In the genomic region with DNA sequence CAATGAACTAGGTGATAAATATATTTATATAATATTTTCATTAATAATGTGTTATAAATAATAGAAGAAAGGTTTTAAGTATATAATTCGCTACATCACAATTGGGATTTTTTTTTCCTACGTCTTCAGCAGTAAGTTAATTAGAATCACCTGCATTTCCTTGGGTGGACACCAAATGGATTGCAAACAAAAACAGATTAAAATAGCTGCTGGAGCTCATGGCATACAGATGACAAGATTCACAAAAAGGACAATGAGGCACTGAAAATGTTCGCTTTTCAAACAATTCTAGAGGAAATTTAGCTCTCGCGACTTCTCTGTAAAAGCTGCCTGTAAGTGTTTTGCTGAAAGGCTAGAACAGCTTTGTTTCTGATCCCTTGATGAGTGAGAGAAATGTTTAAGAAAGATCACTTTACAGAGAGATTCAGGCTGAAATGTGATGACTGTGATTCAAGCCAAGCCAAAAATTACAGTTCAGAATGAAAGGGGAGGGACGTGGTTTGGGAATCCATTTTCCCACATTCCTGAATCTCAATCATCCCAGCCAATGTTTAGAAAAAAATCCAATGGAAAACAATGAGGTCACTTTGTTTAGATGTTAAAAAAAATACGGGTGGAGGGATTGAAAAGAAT, we compare ENCODE assay signal across 17 cellular contexts.
DNase-seq lines count a peak whose midpoint lies in the region; ATAC-seq and TF ChIP-seq lines count a peak whose summit lies in the region.
"Had no signal": no experiment of that assay in that cellular context is flagged by ENCODE, and none has a peak within 500 bp of the region (broad histone marks: within the 10 kb centered on the region; RNA-seq: fewer than 3 reads in every experiment).

No MANE protein-coding gene starts in this region.

- H3K36me3 ChIP-seq in IMR-90 (ENCODE audit: control insufficient read depth, insufficient read depth, low read length) (no peaks in the 10 kb centered on the region), neuronal stem cell (replicated peaks in 1 of 2; ENCODE audit: control insufficient read depth in 2 of 2, insufficient read depth in 2 of 2, low read length in 2 of 2) (no peaks in the 10 kb centered on the region)
- H3K36me3 ChIP-seq: BE2C, pancreas had no signal

- no peak overlapping the region for H3K4ac ChIP-seq in IMR-90 (ENCODE audit: low read depth, low read length)
- no peak overlapping the region for H3K4ac ChIP-seq in neuronal stem cell (ENCODE audit: low read length)

- H3K79me1 ChIP-seq in IMR-90 (ENCODE audit: low read depth in 1 of 2, low read length in 2 of 2) (no peaks in the 10 kb centered on the region), neuronal stem cell (ENCODE audit: low read depth, low read length) (no peaks in the 10 kb centered on the region)

- H3K9me1 ChIP-seq in IMR-90 (ENCODE audit: insufficient read depth, low read length) = no peaks in the 10 kb centered on the region

- H4K8ac ChIP-seq in IMR-90 (ENCODE audit: low read depth in 2 of 2, low read length in 2 of 2) = no peak overlapping the region
- H4K8ac ChIP-seq in neuronal stem cell (ENCODE audit: low read depth, low read length) = no peak overlapping the region

- dilution Hi-C loops in IMR-90 (cut with HindIII; ENCODE audit: low sequenced_read_pairs, unreplicated experiment) = no loop called here

- H3K4me1 ChIP-seq in IMR-90 (ENCODE audit: control insufficient read depth, insufficient read depth, low read length) (peaks cover 5% of the 10 kb centered on the region), neuronal stem cell (ENCODE audit: control insufficient read depth in 2 of 2, insufficient read depth in 1 of 2, low read depth in 1 of 2, low read length in 2 of 2) (peaks cover 3% of the 10 kb centered on the region in 2 donors)
- H3K4me1 ChIP-seq: BE2C, pancreas had no signal

- H3K27me3 ChIP-seq in IMR-90 (ENCODE audit: control insufficient read depth, insufficient read depth, low read length) (no peaks in the 10 kb centered on the region), neuronal stem cell (ENCODE audit: control insufficient read depth in 3 of 3, insufficient read depth in 3 of 3, low read depth in 1 of 3, low read length in 3 of 3) (no peaks in the 10 kb centered on the region)
- H3K27me3 ChIP-seq: BE2C, pancreas had no signal

- H4K5ac ChIP-seq in IMR-90 (ENCODE audit: low read depth, low read length) = peak overlapping the region; percentile 36; the same call in 1 of the 2 replicates

- H3K23ac ChIP-seq in IMR-90 (ENCODE audit: low read depth, low read length) (no peak overlapping the region), neuronal stem cell (ENCODE audit: low read depth, low read length, poor library complexity) (no peak overlapping the region)

- intact Hi-C loops in IMR-90 (cut with micrococcal nuclease) = no loop called here

- H2BK20ac ChIP-seq in IMR-90 (ENCODE audit: low read depth, low read length) = peak overlapping the region; percentile 0; the same call in 1 of the 2 replicates

- H2AK5ac ChIP-seq in IMR-90 (ENCODE audit: low read depth, low read length) (no peak overlapping the region), neuronal stem cell (ENCODE audit: low read depth, low read length) (no peak overlapping the region)

- H2BK12ac ChIP-seq in neuronal stem cell (ENCODE audit: low read length) = no peak overlapping the region

- POLR2A ChIA-PET in IMR-90 (lab: Charles Lee; ENCODE audit: unreplicated experiment) = interaction anchor here (0.7 kb wide), 1 partner anchor 16 kb away, joined by 3 read pairs; no protein-coding TSS in a partner anchor

- peak overlapping the region; percentile 76; the same call in 1 of the 2 replicates for H3K4me2 ChIP-seq in IMR-90 (ENCODE audit: low read depth, low read length)
- H3K4me2 ChIP-seq in neuronal stem cell (ENCODE audit: insufficient read depth, low read length, poor library complexity, severe bottlenecking) = no peak overlapping the region

- H3K18ac ChIP-seq in IMR-90 (ENCODE audit: low read depth, low read length) (peak overlapping the region; percentile 53; the same call in 1 of the 2 replicates), neuronal stem cell (ENCODE audit: low read length) (no peak overlapping the region)

- H3K56ac ChIP-seq in IMR-90 (ENCODE audit: extremely low read depth, insufficient read depth, low read length) = no peak overlapping the region

- no CpG with 5 or more reads among the region's 7 CpGs for WGBS in IMR-90 (ENCODE audit: extremely low coverage in 2 of 2, insufficient read length in 1 of 2), 2 experiments
- 100% methylated on average over 1 of the region's 7 CpGs; no CpG with 5 or more reads in 1 of the 2 donors for WGBS in neuronal stem cell (ENCODE audit: extremely low coverage in 2 of 2, insufficient read length in 2 of 2, insufficient replicate concordance in 1 of 2), 2 donors

- peaks cover 34% of the 10 kb centered on the region for H3K4me1 Mint-ChIP-seq in activated T-cell treated with anti-CD3 and anti-CD28 coated beads, Interleukin-2, amount 50 U/mL, for 24 hours (ENCODE audit: low read depth)

- H2BK120ac ChIP-seq in IMR-90 (ENCODE audit: low read depth, low read length) = peak overlapping the region; percentile 48
- no peak overlapping the region for H2BK120ac ChIP-seq in neuronal stem cell (ENCODE audit: low read depth, low read length)

- TF ChIP-seq RAD21 in IMR-90 (IDR thresholded peaks at IDR 0.05; ENCODE audit: low read length) = no peak

- H3K4me3 ChIP-seq in IMR-90 (ENCODE audit: insufficient read depth, low read depth, low read length) (no peak overlapping the region), neuronal stem cell (ENCODE audit: low read length in 2 of 2) (no peak overlapping the region)
- H3K4me3 ChIP-seq: lung, pancreas had no signal

- in situ Hi-C loops in IMR-90 (cut with MboI; ENCODE audit: low sequenced_read_pairs) = no loop called here

- ATAC-seq in IMR-90 (ENCODE audit: low read depth) (peak; percentile 84), HG03108 (IDR thresholded peaks at IDR 0.05; ENCODE audit: unreplicated experiment) (no peak), HG02610 (IDR thresholded peaks at IDR 0.05; ENCODE audit: unreplicated experiment) (no peak)

- BruUV-seq in IMR-90 (replicated peaks; lab: Mats Ljungman, UMichigan) = no TSS peak

- H2BK5ac ChIP-seq in IMR-90 (ENCODE audit: low read depth, low read length, poor library complexity, severe bottlenecking) = no peak overlapping the region
- no peak overlapping the region for H2BK5ac ChIP-seq in neuronal stem cell (ENCODE audit: low read length)

- no peak overlapping the region for H3K27ac ChIP-seq in IMR-90 (ENCODE audit: insufficient read depth, low read length)
- no peak overlapping the region for H3K27ac ChIP-seq in neuronal stem cell (replicated peaks; ENCODE audit: low read length)
- H3K27ac ChIP-seq: pancreas had no signal

- peaks cover 3% of the 10 kb centered on the region for H3K9me3 Mint-ChIP-seq in activated T-cell treated with anti-CD3 and anti-CD28 coated beads, Interleukin-2, amount 50 U/mL, for 24 hours

- no peaks in the 10 kb centered on the region for H4K20me1 ChIP-seq in IMR-90 (ENCODE audit: insufficient read depth, low read length)

- peak; percentile 48 for DNase-seq in AG20443 (ENCODE audit: low spot score)
- DNase-seq in IMR-90 = peak; percentile 66
- DNase-seq in dedifferentiated amniotic fluid mesenchymal stem cell (ENCODE audit: extremely low spot score) = peak; percentile 63
- DNase-seq in neuronal stem cell (ENCODE audit: low spot score) = no peak
- no peak for DNase-seq in dermis blood vessel endothelial cell
- no peak for DNase-seq in activated T-cell treated with anti-CD3 and anti-CD28 coated beads, Interleukin-2, amount 50 U/mL, for 24 hours
- DNase-seq: activated CD8-positive, alpha-beta memory T cell treated with anti-CD3 and anti-CD28 coated beads, Interleukin-2, amount 50 U/mL, for 48 hours; activated naive CD8-positive, alpha-beta T cell treated with anti-CD3 and anti-CD28 coated beads, Interleukin-2, amount 10 ng/mL, durations not matched to agents 7 days and 5 days; BE2C; H7; NCI-H1048; NCI-H526; pancreas; stimulated activated CD4-positive, alpha-beta T cell treated with anti-CD3 and anti-CD28 coated beads, Interleukin-1b, Interleukin-23, amount 100 ng/mL, for 48 hours had no signal

- no peak for TF ChIP-seq POLR2A in IMR-90 (IDR thresholded peaks at IDR 0.05; ENCODE audit: low read depth, low read length)

- no peak overlapping the region for H3K9ac ChIP-seq in IMR-90 (ENCODE audit: low read depth, low read length)
- H3K9ac ChIP-seq in neuronal stem cell (ENCODE audit: low read depth, low read length, poor library complexity) = no peak overlapping the region

- H3K14ac ChIP-seq in IMR-90 (replicated peaks; ENCODE audit: low read depth, low read length) (0 out of 2 replicates have a peak overlapping the region, but pooled peaks have one; percentile 3), neuronal stem cell (ENCODE audit: low read length) (no peak overlapping the region)

- peaks cover 45% of the 10 kb centered on the region for H3K36me3 Mint-ChIP-seq in activated T-cell treated with anti-CD3 and anti-CD28 coated beads, Interleukin-2, amount 50 U/mL, for 24 hours (ENCODE audit: low read depth)

- H3K27me3 Mint-ChIP-seq in activated T-cell treated with anti-CD3 and anti-CD28 coated beads, Interleukin-2, amount 50 U/mL, for 24 hours = no peaks in the 10 kb centered on the region
- H3K27me3 Mint-ChIP-seq: activated naive CD8-positive, alpha-beta T cell treated with anti-CD3 and anti-CD28 coated beads, Interleukin-2, amount 10 ng/mL, durations not matched to agents 7 days and 5 days had no signal

- H4K91ac ChIP-seq in IMR-90 (ENCODE audit: insufficient read depth, low read depth, low read length) (peak overlapping the region; percentile 40; the same call in 1 of the 2 replicates), neuronal stem cell (ENCODE audit: low read depth, low read length, poor library complexity) (no peak overlapping the region)

- H2BK15ac ChIP-seq in IMR-90 (ENCODE audit: low read depth, low read length) (0 out of 3 replicates have a peak overlapping the region, but pooled peaks have one; percentile 1), neuronal stem cell (ENCODE audit: low read length) (no peak overlapping the region)

- no peak overlapping the region for H2AK9ac ChIP-seq in IMR-90 (replicated peaks; ENCODE audit: low read depth, low read length, poor library complexity)

- no peak overlapping the region for H3K4me3 Mint-ChIP-seq in activated T-cell treated with anti-CD3 and anti-CD28 coated beads, Interleukin-2, amount 50 U/mL, for 24 hours

- no peak overlapping the region for H3K27ac Mint-ChIP-seq in activated T-cell treated with anti-CD3 and anti-CD28 coated beads, Interleukin-2, amount 50 U/mL, for 24 hours

- no peak overlapping the region for H2AFZ ChIP-seq in IMR-90 (replicated peaks; ENCODE audit: low read length, poor library complexity)
- H2AFZ ChIP-seq in neuronal stem cell (ENCODE audit: low read length) = peak overlapping the region; percentile 52

- no peak for TF ChIP-seq CTCF in IMR-90 (conservative IDR thresholded peaks at IDR 0.05; ENCODE audit: low read depth, low read length)

- CTCF ChIA-PET in IMR-90 (lab: Yijun Ruan, JAX) = no interaction called here

- H3K9me3 ChIP-seq in IMR-90 (ENCODE audit: control insufficient read depth, insufficient read depth, low read length) (no peaks in the 10 kb centered on the region; the same call in 1 of the 2 replicates), neuronal stem cell (replicated peaks in 1 of 2; ENCODE audit: control insufficient read depth in 2 of 2, insufficient read depth in 1 of 2, low read depth in 1 of 2, low read length in 2 of 2) (peaks cover 0 to 3% of the 10 kb centered on the region in 2 donors)
- H3K9me3 ChIP-seq: BE2C, pancreas had no signal

Comparison
In these comparisons a context has a peak if more than half of its experiments do, and no peak if none do; other contexts are left out.
1. DNase-seq: peak in AG20443 (single experiment), IMR-90 (single experiment) and dedifferentiated amniotic fluid mesenchymal stem cell (single experiment); none in neuronal stem cell (single experiment), dermis blood vessel endothelial cell (single experiment) and activated T-cell treated with anti-CD3 and anti-CD28 coated beads, Interleukin-2, amount 50 U/mL, for 24 hours (single experiment).